In the genomic region with DNA sequence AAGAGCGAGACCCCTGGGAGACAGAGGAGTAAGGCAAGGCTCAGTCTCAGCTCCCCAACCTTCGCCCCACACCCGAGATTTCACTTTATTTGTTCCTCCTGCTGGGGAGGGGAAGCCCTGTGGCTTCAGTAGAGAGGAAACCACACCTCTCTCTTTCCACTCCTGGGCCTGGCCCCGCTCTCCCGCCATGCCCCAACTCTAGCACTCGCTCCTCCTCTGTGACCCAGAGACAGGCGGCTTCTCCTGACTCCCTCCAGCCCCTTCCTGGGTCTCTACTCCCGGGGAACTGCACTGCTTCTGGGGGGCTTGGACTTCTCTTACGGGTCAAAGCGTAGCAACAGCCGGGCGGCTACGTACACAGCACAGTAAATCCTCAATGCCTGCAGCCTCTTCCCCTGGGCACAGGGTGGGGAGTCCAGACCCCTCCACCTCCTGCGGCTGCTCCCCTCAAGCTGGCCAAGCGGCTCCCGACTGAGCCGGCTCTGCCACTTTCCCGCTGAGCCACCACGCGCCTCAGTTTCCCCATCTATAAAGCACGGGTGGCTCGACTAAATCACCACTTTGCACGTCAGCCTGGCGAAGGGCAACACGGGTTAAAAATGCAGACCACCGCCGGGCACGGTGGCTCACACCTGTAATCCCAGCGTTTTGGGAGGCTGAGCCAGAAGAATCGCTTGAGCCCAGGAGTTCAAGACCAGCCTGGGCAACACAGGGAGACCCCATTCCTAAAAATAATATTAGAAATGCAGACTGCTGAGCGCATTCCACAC, we compare ENCODE assay signal across 8 cellular contexts. TPM values are rescaled to one million over a fixed set of nuclear protein-coding genes. Genes with fewer than 3 reads are reported as not detected.
DNase-seq lines count a peak whose midpoint lies in the region; ATAC-seq and TF ChIP-seq lines count a peak whose summit lies in the region.

No MANE protein-coding gene starts in this region.

- H3K4me1 Mint-ChIP-seq in activated T-helper 17 cell treated with anti-CD3 and anti-CD28 coated beads, Interleukin-2, amount 50 U/mL, for 72 hours: peaks cover 6% of the 10 kb centered on the region
- peaks cover 4% of the 10 kb centered on the region for H3K4me1 Mint-ChIP-seq in glutamatergic neuron (ENCODE audit: low read depth, unreplicated experiment)

- peak overlapping the region; percentile 98 for H3K4me3 Mint-ChIP-seq in activated T-helper 17 cell treated with anti-CD3 and anti-CD28 coated beads, Interleukin-2, amount 50 U/mL, for 72 hours
- peak overlapping the region; percentile 81 for H3K4me3 Mint-ChIP-seq in glutamatergic neuron (ENCODE audit: unreplicated experiment)

- DNase-seq in NB4 (ENCODE audit: low read depth) (peak; percentile 54), glutamatergic neuron (no peak), NCI-H1048 (lab: John Stamatoyannopoulos, UW) (no peak)
- DNase-seq in stimulated activated CD4-positive, alpha-beta T cell treated with anti-CD3 and anti-CD28 coated beads, Interleukin-12 subunit alpha, Interleukin-12 subunit beta, amount 100 ng/mL, for 4 hours: peak; percentile 61

- no peaks in the 10 kb centered on the region for H3K9me3 Mint-ChIP-seq in activated T-helper 17 cell treated with anti-CD3 and anti-CD28 coated beads, Interleukin-2, amount 50 U/mL, for 72 hours
- peaks cover 12% of the 10 kb centered on the region for H3K9me3 Mint-ChIP-seq in glutamatergic neuron (ENCODE audit: unreplicated experiment)

- H3K4me3 ChIP-seq in GM08714 (ENCODE audit: low read length) (peak overlapping the region; percentile 66), NB4 (ENCODE audit: low read depth, low read length) (peak overlapping the region; percentile 80)

- H3K36me3 Mint-ChIP-seq in activated T-helper 17 cell treated with anti-CD3 and anti-CD28 coated beads, Interleukin-2, amount 50 U/mL, for 72 hours (ENCODE audit: low read depth): peaks cover 48% of the 10 kb centered on the region
- H3K36me3 Mint-ChIP-seq in glutamatergic neuron (ENCODE audit: unreplicated experiment): no peaks in the 10 kb centered on the region

- TF ChIP-seq CTCF in NB4 (IDR thresholded peaks at IDR 0.05; ENCODE audit: low read depth, low read length) (no peak), glutamatergic neuron (IDR thresholded peaks at IDR 0.05; ENCODE audit: partially characterized antibody, unreplicated experiment) (no peak)

- peak overlapping the region; percentile 95 for H3K27ac Mint-ChIP-seq in activated T-helper 17 cell treated with anti-CD3 and anti-CD28 coated beads, Interleukin-2, amount 50 U/mL, for 72 hours
- no peak overlapping the region for H3K27ac Mint-ChIP-seq in glutamatergic neuron (ENCODE audit: unreplicated experiment)

- ATAC-seq in activated T-helper 17 cell treated with anti-CD3 and anti-CD28 coated beads, Interleukin-2, amount 50 U/mL, for 72 hours (replicated peaks): peak; percentile 53
- ATAC-seq in GM21360 (IDR thresholded peaks at IDR 0.05; ENCODE audit: unreplicated experiment): no peak
- ATAC-seq in HG03108 (IDR thresholded peaks at IDR 0.05; ENCODE audit: unreplicated experiment): no peak

- H3K27me3 Mint-ChIP-seq in activated T-helper 17 cell treated with anti-CD3 and anti-CD28 coated beads, Interleukin-2, amount 50 U/mL, for 72 hours: no peaks in the 10 kb centered on the region
- peaks cover 10% of the 10 kb centered on the region for H3K27me3 Mint-ChIP-seq in glutamatergic neuron (ENCODE audit: unreplicated experiment)

- TF ChIP-seq POLR2A in NB4 (IDR thresholded peaks at IDR 0.05; ENCODE audit: extremely low read depth, insufficient read length): no peak

RNA-seq across cellular contexts. Expression of gene RNF126, which starts 1.4 kb away (rescaled TPM):
- 100 to 1,000 TPM in 1 of 2 donors, 10 to 100 TPM in 1; 74.0 to 103 TPM for total RNA-seq in activated T-helper 17 cell treated with anti-CD3 and anti-CD28 coated beads, Interleukin-2, amount 50 U/mL, for 72 hours
- total RNA-seq in glutamatergic neuron (ENCODE audit: unreplicated experiment): 51.7 TPM

RNA-seq across cellular contexts. Expression of gene FSTL3, which starts 14.6 kb away (rescaled TPM):
- total RNA-seq in activated T-helper 17 cell treated with anti-CD3 and anti-CD28 coated beads, Interleukin-2, amount 50 U/mL, for 72 hours: 1 to 10 TPM; 7.0 to 9.1 TPM
- 10.7 TPM for total RNA-seq in glutamatergic neuron (ENCODE audit: unreplicated experiment)

RNA-seq across cellular contexts. Expression of gene FGF22, which starts 21.9 kb away (rescaled TPM):
- total RNA-seq in activated T-helper 17 cell treated with anti-CD3 and anti-CD28 coated beads, Interleukin-2, amount 50 U/mL, for 72 hours: 1 to 10 TPM in 1 of 2 donors, not detected in 1; 1.7 TPM
- 1.5 TPM for total RNA-seq in glutamatergic neuron (ENCODE audit: unreplicated experiment)

RNA-seq across cellular contexts. Expression of gene POLRMT, which starts 28.3 kb away (rescaled TPM):
- 10 to 100 TPM; 46.1 to 59.8 TPM for total RNA-seq in activated T-helper 17 cell treated with anti-CD3 and anti-CD28 coated beads, Interleukin-2, amount 50 U/mL, for 72 hours
- total RNA-seq in glutamatergic neuron (ENCODE audit: unreplicated experiment): 79.9 TPM

RNA-seq across cellular contexts. Expression of gene PRSS57, which starts 33.6 kb away (rescaled TPM):
- total RNA-seq in activated T-helper 17 cell treated with anti-CD3 and anti-CD28 coated beads, Interleukin-2, amount 50 U/mL, for 72 hours: not detected
- total RNA-seq in glutamatergic neuron (ENCODE audit: unreplicated experiment): 0.78 TPM

Comparison
In these comparisons a context has a peak if more than half of its experiments do, and no peak if none do; other contexts are left out.
1. DNase-seq: peak in NB4 (single experiment) and stimulated activated CD4-positive, alpha-beta T cell treated with anti-CD3 and anti-CD28 coated beads, Interleukin-12 subunit alpha, Interleukin-12 subunit beta, amount 100 ng/mL, for 4 hours (single experiment); none in glutamatergic neuron (single experiment) and NCI-H1048 (single experiment).